In the genomic region with DNA sequence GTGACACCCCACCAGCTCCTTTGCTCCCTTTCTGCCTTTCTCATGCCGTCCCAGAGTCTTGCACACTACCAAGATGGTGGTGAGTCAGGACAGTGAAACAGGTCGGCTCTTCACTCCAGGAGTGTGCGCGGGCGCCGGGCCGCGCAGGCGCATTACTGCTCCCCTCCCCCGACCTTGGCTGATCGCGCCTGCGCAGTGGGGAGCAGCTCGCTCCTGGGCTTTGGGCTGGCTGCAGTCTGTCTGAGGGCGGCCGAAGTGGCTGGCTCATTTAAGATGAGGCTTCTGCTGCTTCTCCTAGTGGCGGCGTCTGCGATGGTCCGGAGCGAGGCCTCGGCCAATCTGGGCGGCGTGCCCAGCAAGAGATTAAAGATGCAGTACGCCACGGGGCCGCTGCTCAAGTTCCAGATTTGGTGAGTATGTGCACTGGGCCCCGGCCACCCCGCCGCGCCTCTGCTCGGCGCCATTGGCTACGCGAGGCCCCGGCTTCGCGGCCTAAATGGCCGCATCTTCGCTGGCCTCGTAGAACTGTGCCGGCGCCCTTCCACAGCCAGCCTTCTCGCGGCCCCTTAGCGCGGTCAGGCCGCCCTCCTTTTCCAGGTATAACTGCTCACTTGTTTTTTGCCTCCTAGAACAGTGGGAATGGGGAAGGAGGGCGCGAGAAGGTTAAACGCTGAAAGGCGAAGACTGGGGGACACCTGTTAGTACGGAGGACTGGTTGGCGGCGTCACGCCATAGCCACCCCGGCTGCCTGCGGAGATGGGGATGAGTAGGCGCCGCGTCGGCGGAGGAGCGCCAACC, we compare ENCODE assay signal across 8 cellular contexts. TPM values are rescaled to one million over a fixed set of nuclear protein-coding genes. Genes with fewer than 3 reads are reported as not detected.
A peak's percentile ranks its signal among the peaks of the same experiment; 100 is the strongest.
DNase-seq lines count a peak whose midpoint lies in the region; TF ChIP-seq lines count a peak whose summit lies in the region.

A gene with protein sequence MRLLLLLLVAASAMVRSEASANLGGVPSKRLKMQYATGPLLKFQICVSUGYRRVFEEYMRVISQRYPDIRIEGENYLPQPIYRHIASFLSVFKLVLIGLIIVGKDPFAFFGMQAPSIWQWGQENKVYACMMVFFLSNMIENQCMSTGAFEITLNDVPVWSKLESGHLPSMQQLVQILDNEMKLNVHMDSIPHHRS (plus strand): TSS at position 232 of the 798 bp plus-strand sequence. CDS start 42 bp downstream, at position 274.

- H3K9me3 ChIP-seq in SK-N-MC (ENCODE audit: low read depth, low read length) (no peaks in the 10 kb centered on the region; the same call in 1 of the 2 replicates), suprapubic skin (no peaks in the 10 kb centered on the region)

- TF ChIP-seq CTCF in HFF-Myc (IDR thresholded peaks at IDR 0.05; ENCODE audit: low read depth, low read length, missing control alignments) (peak; percentile 6), NB4 (IDR thresholded peaks at IDR 0.05; ENCODE audit: low read depth, low read length) (no peak), suprapubic skin (IDR thresholded peaks at IDR 0.05) (peak; percentile 9 to 24)

- under 1% methylated on average over 22 of the region's 64 CpGs for WGBS in suprapubic skin

- H3K4me3 ChIP-seq in HFF-Myc (replicated peaks; ENCODE audit: low read depth, low read length) = peak within 1 kb of the TSS; percentile 93
- peak within 1 kb of the TSS; percentile 85 for H3K4me3 ChIP-seq in NB4 (ENCODE audit: low read depth, low read length)
- H3K4me3 ChIP-seq in SK-N-MC = peak within 1 kb of the TSS; percentile 88
- peak within 1 kb of the TSS; percentile 72 for H3K4me3 ChIP-seq in suprapubic skin

- TF ChIP-seq EP300 in suprapubic skin (IDR thresholded peaks at IDR 0.05) = no peak

- peaks cover 34% of the 10 kb centered on the region for H3K36me3 ChIP-seq in SK-N-MC (ENCODE audit: insufficient read depth, low read length)
- H3K36me3 ChIP-seq in suprapubic skin = no peaks in the 10 kb centered on the region

- peaks cover 61% of the 10 kb centered on the region for H3K4me1 Mint-ChIP-seq in activated naive CD4-positive, alpha-beta T cell treated with anti-CD3 and anti-CD28 coated beads, Interleukin-2, amount 10 ng/mL, durations not matched to agents 7 days and 5 days

- CTCF ChIA-PET in activated naive CD4-positive, alpha-beta T cell treated with anti-CD3 and anti-CD28 coated beads, Interleukin-2, amount 10 ng/mL, durations not matched to agents 7 days and 5 days (lab: Charles Lee) = no interaction called here

- H3K27ac Mint-ChIP-seq in activated naive CD4-positive, alpha-beta T cell treated with anti-CD3 and anti-CD28 coated beads, Interleukin-2, amount 10 ng/mL, durations not matched to agents 7 days and 5 days = peak within 1 kb of the TSS; percentile 99

- peaks cover 36% of the 10 kb centered on the region for H3K36me3 Mint-ChIP-seq in activated naive CD4-positive, alpha-beta T cell treated with anti-CD3 and anti-CD28 coated beads, Interleukin-2, amount 10 ng/mL, durations not matched to agents 7 days and 5 days

- H3K27ac ChIP-seq in SK-N-MC = peak within 1 kb of the TSS; percentile 73
- peak within 1 kb of the TSS; percentile 95 for H3K27ac ChIP-seq in suprapubic skin

- TF ChIP-seq POLR2A in NB4 (IDR thresholded peaks at IDR 0.05; ENCODE audit: extremely low read depth, insufficient read length) = peak; percentile 98
- TF ChIP-seq POLR2A in suprapubic skin (IDR thresholded peaks at IDR 0.05) = peak; percentile 91 to 94

- H3K27me3 Mint-ChIP-seq in activated naive CD4-positive, alpha-beta T cell treated with anti-CD3 and anti-CD28 coated beads, Interleukin-2, amount 10 ng/mL, durations not matched to agents 7 days and 5 days = peaks cover 4% of the 10 kb centered on the region

- H3K4me3 Mint-ChIP-seq in activated naive CD4-positive, alpha-beta T cell treated with anti-CD3 and anti-CD28 coated beads, Interleukin-2, amount 10 ng/mL, durations not matched to agents 7 days and 5 days = peak within 1 kb of the TSS; percentile 98

- peak; percentile 92 for DNase-seq in GM04504 (ENCODE audit: low read depth)
- peak; percentile 89 for DNase-seq in HFF-Myc (ENCODE audit: extremely low read depth, low read depth)
- peak; percentile 94 for DNase-seq in NB4 (ENCODE audit: low read depth)
- DNase-seq in SK-N-MC (ENCODE audit: low read depth, low spot score) = peak; percentile 82
- peak; percentile 94 for DNase-seq in activated naive CD4-positive, alpha-beta T cell treated with anti-CD3 and anti-CD28 coated beads, Interleukin-2, amount 10 ng/mL, durations not matched to agents 7 days and 5 days
- peak; percentile 94 for DNase-seq in germinal center (ENCODE audit: low spot score)
- DNase-seq in nucleus accumbens (lab: John Stamatoyannopoulos, UW) = peak; percentile 54 to 95 (median 91)
- DNase-seq in suprapubic skin (ENCODE audit: low spot score in 2 of 2) = peak; percentile 96 to 97

- no peaks in the 10 kb centered on the region for H3K9me3 Mint-ChIP-seq in activated naive CD4-positive, alpha-beta T cell treated with anti-CD3 and anti-CD28 coated beads, Interleukin-2, amount 10 ng/mL, durations not matched to agents 7 days and 5 days

- no peaks in the 10 kb centered on the region for H3K27me3 ChIP-seq in suprapubic skin

- H3K9ac ChIP-seq in SK-N-MC (ENCODE audit: insufficient read length) = peak within 1 kb of the TSS; percentile 89

- peaks cover 33% of the 10 kb centered on the region for H3K4me1 ChIP-seq in suprapubic skin

RNA-seq across cellular contexts. Expression of the gene that starts here (rescaled TPM):
- 10 to 100 TPM; 49.2 to 97.2 (median 75.3) TPM for total RNA-seq in suprapubic skin

Comparison
In these comparisons a context has a peak if more than half of its experiments do, and no peak if none do; other contexts are left out.
1. Peak in every context shown above with its lines: DNase-seq, H3K4me3 ChIP-seq and H3K27ac ChIP-seq.